Comparison of ENCODE assay signal across 12 cellular contexts in the genomic region with DNA sequence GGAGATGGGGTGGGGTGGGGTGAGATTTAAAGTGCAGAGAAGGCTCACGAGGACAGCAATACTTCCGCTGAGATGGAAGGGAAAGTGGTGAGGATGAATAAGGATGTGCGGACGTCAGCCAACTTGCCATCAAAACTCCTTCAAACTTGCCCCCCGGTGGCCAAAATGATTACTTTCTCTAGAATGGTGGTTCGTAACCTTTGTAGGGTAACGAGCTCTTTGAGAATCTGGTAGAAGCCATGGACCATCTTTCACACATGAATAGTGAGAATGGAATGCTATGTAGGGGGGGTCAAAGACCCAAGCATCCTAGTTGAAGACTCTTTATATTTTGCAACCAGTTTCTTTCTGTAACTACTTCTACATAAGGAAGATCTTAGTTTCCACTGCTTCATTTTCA.
DNase-seq lines count a peak whose midpoint lies in the region; FAIRE-seq and TF ChIP-seq lines count a peak whose summit lies in the region.
"Had no signal": no experiment of that assay in that cellular context is flagged by ENCODE, and none has a peak within 500 bp of the region (broad histone marks: within the 10 kb centered on the region; RNA-seq: fewer than 3 reads in every experiment).

No MANE protein-coding gene starts in this region.

- H3K27me3 ChIP-seq in astrocyte (ENCODE audit: insufficient read depth, low read length) (no peaks in the 10 kb centered on the region), iPS DF 6.9 (ENCODE audit: control insufficient read depth, insufficient read depth, low read length) (no peaks in the 10 kb centered on the region)

- DNase-seq in AG08396 (ENCODE audit: low spot score) (peak; percentile 30), HEK293T (ENCODE audit: extremely low spot score) (peak; percentile 13), astrocyte (ENCODE audit: low read depth) (peak; percentile 63), iPS DF 6.9 (ENCODE audit: low read depth, low spot score) (peak; percentile 58), CD1c-positive myeloid dendritic cell (ENCODE audit: extremely low spot score) (no peak), GM19239 (ENCODE audit: insufficient read length, low spot score) (no peak), NCI-H82 treated with DMSO at 0.1 percent for 48 hours (lab: John Stamatoyannopoulos, UW; ENCODE audit: unreplicated experiment) (no peak)
- no peak for DNase-seq in stimulated activated CD4-positive, alpha-beta T cell treated with anti-CD3 and anti-CD28 coated beads, Interleukin-1b, Interleukin-23, amount 100 ng/mL, for 48 hours
- DNase-seq: CD4-positive, alpha-beta memory T cell; NCI-H2171 treated with DMSO at 0.1 percent for 48 hours; posterior cingulate gyrus had no signal

- peaks cover 10% of the 10 kb centered on the region for H3K4me1 Mint-ChIP-seq in astrocyte (ENCODE audit: low read depth, unreplicated experiment)
- H3K4me1 Mint-ChIP-seq: CD4-positive, alpha-beta memory T cell had no signal

- H4K20me1 ChIP-seq in astrocyte (ENCODE audit: insufficient read depth, low read length), result no peaks in the 10 kb centered on the region

- peak; percentile 23 for FAIRE-seq in astrocyte (lab: Jason Lieb, UNC)
- FAIRE-seq in GM19239 (lab: Jason Lieb, UNC), result no peak
- FAIRE-seq: islet of Langerhans had no signal

- H3K4me2 ChIP-seq in astrocyte (ENCODE audit: low read length), result peak overlapping the region; percentile 42

- H3K9me3 Mint-ChIP-seq in astrocyte (ENCODE audit: unreplicated experiment), result peaks cover 12% of the 10 kb centered on the region

- peak; percentile 35 for TF ChIP-seq CTCF in astrocyte (IDR thresholded peaks at IDR 0.05; ENCODE audit: insufficient read depth, low read depth, low read length)

- H3K36me3 ChIP-seq in astrocyte (ENCODE audit: insufficient read depth, low read length), result no peaks in the 10 kb centered on the region
- no peaks in the 10 kb centered on the region for H3K36me3 ChIP-seq in iPS DF 6.9 (ENCODE audit: control insufficient read depth, insufficient read depth, low read length)

- no peaks in the 10 kb centered on the region for H3K79me2 ChIP-seq in astrocyte (ENCODE audit: insufficient read depth, low read length)

- no peaks in the 10 kb centered on the region for H3K27me3 Mint-ChIP-seq in astrocyte (ENCODE audit: low read depth, unreplicated experiment)
- H3K27me3 Mint-ChIP-seq: CD4-positive, alpha-beta memory T cell had no signal

- H3K36me3 Mint-ChIP-seq in astrocyte (ENCODE audit: low read depth, unreplicated experiment), result no peaks in the 10 kb centered on the region

- CTCF ChIA-PET in HEK293T (lab: Yijun Ruan, JAX), result interaction anchor here (0.6 to 1.0 kb wide), 2 partner anchors 14 to 40 kb away, joined by 3 read pairs; no protein-coding TSS in a partner anchor

- H3K9me3 ChIP-seq in astrocyte (ENCODE audit: insufficient read depth, low read depth, low read length) (no peaks in the 10 kb centered on the region), iPS DF 6.9 (ENCODE audit: control insufficient read depth, insufficient read depth, low read length) (no peaks in the 10 kb centered on the region; the same call in 1 of the 2 replicates)

- H3K27ac ChIP-seq in astrocyte (ENCODE audit: low read depth, low read length), result no peak overlapping the region
- H3K27ac ChIP-seq in iPS DF 6.9 (ENCODE audit: low read length), result no peak overlapping the region

- POLR2A ChIA-PET in HEK293T (lab: Yijun Ruan, JAX), result no interaction called here

- whole genome bisulfite sequencing in iPS DF 6.9 (ENCODE audit: insufficient coverage, insufficient read length), result no CpG with 5 or more reads among the region's 7 CpGs

- H3K4me3 Mint-ChIP-seq in astrocyte (ENCODE audit: unreplicated experiment), result no peak overlapping the region
- H3K4me3 Mint-ChIP-seq: CD4-positive, alpha-beta memory T cell had no signal

- H3K27ac Mint-ChIP-seq in astrocyte (ENCODE audit: unreplicated experiment), result no peak overlapping the region
- H3K27ac Mint-ChIP-seq: CD4-positive, alpha-beta memory T cell had no signal

- no peaks in the 10 kb centered on the region for H3K4me1 ChIP-seq in astrocyte (ENCODE audit: insufficient read depth, low read length)
- no peaks in the 10 kb centered on the region for H3K4me1 ChIP-seq in iPS DF 6.9 (ENCODE audit: control insufficient read depth, insufficient read depth, low read length)

- no peak overlapping the region for H3K9ac ChIP-seq in astrocyte (ENCODE audit: low read length)

- H2AFZ ChIP-seq in astrocyte (ENCODE audit: low read depth, low read length), result no peak overlapping the region

- no peak overlapping the region for H3K4me3 ChIP-seq in astrocyte (ENCODE audit: insufficient read depth, low read depth, low read length)
- no peak overlapping the region for H3K4me3 ChIP-seq in iPS DF 6.9 (ENCODE audit: low read length)

TF ChIP-seq in HEK293T, 16 proteins besides CTCF, POLR2A, EP300 and RAD21:
- no peak for TF ChIP-seq ELF4 (IDR thresholded peaks at IDR 0.05)
- no peak for TF ChIP-seq L3MBTL2 (conservative IDR thresholded peaks at IDR 0.05)
- no peak for TF ChIP-seq SUZ12 (IDR thresholded peaks at IDR 0.05)
- no peak for TF ChIP-seq ZNF384 (IDR thresholded peaks at IDR 0.05)
- TF ChIP-seq CTBP1 (IDR thresholded peaks at IDR 0.05; ENCODE audit: borderline replicate concordance), result no peak
- TF ChIP-seq BHLHE40 (IDR thresholded peaks at IDR 0.05; ENCODE audit: borderline replicate concordance), result no peak
- TF ChIP-seq, protein P1, sequence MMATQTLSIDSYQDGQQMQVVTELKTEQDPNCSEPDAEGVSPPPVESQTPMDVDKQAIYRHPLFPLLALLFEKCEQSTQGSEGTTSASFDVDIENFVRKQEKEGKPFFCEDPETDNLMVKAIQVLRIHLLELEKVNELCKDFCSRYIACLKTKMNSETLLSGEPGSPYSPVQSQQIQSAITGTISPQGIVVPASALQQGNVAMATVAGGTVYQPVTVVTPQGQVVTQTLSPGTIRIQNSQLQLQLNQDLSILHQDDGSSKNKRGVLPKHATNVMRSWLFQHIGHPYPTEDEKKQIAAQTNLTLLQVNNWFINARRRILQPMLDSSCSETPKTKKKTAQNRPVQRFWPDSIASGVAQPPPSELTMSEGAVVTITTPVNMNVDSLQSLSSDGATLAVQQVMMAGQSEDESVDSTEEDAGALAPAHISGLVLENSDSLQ (IDR thresholded peaks at IDR 0.05), result no peak
- TF ChIP-seq FOXM1 (IDR thresholded peaks at IDR 0.05; ENCODE audit: borderline replicate concordance), result no peak
- TF ChIP-seq TARDBP (IDR thresholded peaks at IDR 0.05), result no peak
- TF ChIP-seq NFRKB (IDR thresholded peaks at IDR 0.05), result no peak
- no peak for TF ChIP-seq LEF1 (IDR thresholded peaks at IDR 0.05; ENCODE audit: borderline replicate concordance)
- TF ChIP-seq ARNT (IDR thresholded peaks at IDR 0.05), result no peak
- no peak for TF ChIP-seq SP1 (IDR thresholded peaks at IDR 0.05)
- no peak for TF ChIP-seq FOXA1 (IDR thresholded peaks at IDR 0.05)

Comparison
In these comparisons a context has a peak if more than half of its experiments do, and no peak if none do; other contexts are left out.
1. DNase-seq: peak in AG08396 (single experiment), HEK293T (single experiment), astrocyte (single experiment) and iPS DF 6.9 (single experiment); none in CD1c-positive myeloid dendritic cell (single experiment), GM19239 (single experiment), NCI-H82 treated with DMSO at 0.1 percent for 48 hours (single experiment) and stimulated activated CD4-positive, alpha-beta T cell treated with anti-CD3 and anti-CD28 coated beads, Interleukin-1b, Interleukin-23, amount 100 ng/mL, for 48 hours (single experiment).